8 cellular contexts compared by ENCODE assay signal in genomic region chr14:68937790-68938514, GRCh38. TPM values are rescaled to one million over a fixed set of nuclear protein-coding genes. Genes with fewer than 3 reads are reported as not detected.
DNase-seq lines count a peak whose midpoint lies in the region; ATAC-seq and TF ChIP-seq lines count a peak whose summit lies in the region.

No MANE protein-coding gene starts in this region.

- no peaks in the 10 kb centered on the region for H3K9me3 ChIP-seq in BE2C
- no peaks in the 10 kb centered on the region for H3K9me3 ChIP-seq in RWPE2 (ENCODE audit: severe bottlenecking)
- H3K9me3 ChIP-seq in effector memory CD4-positive, alpha-beta T cell (ENCODE audit: control insufficient read depth, low read length) = no peaks in the 10 kb centered on the region

- peaks cover 50 to 99% (median 91%) of the 10 kb centered on the region in 4 donors for H3K4me1 Mint-ChIP-seq in naive thymus-derived CD8-positive, alpha-beta T cell

- H3K36me3 ChIP-seq in BE2C (no peaks in the 10 kb centered on the region; the same call in 1 of the 2 replicates), RWPE2 (ENCODE audit: low read depth) (peaks cover 80% of the 10 kb centered on the region)
- no peaks in the 10 kb centered on the region for H3K36me3 ChIP-seq in effector memory CD4-positive, alpha-beta T cell (ENCODE audit: control insufficient read depth, insufficient read depth, low read length)

- H3K4me3 ChIP-seq in BE2C (ENCODE audit: low read depth, low read length) (no peak overlapping the region), RWPE2 (ENCODE audit: severe bottlenecking) (no peak overlapping the region)
- no peak overlapping the region for H3K4me3 ChIP-seq in effector memory CD4-positive, alpha-beta T cell (ENCODE audit: insufficient read depth, low read depth, low read length, poor library complexity, severe bottlenecking)

- peak overlapping the region in 9 of 10 donors; percentile 49 to 83 (median 68) for H3K4me3 Mint-ChIP-seq in naive thymus-derived CD8-positive, alpha-beta T cell

- no peaks in the 10 kb centered on the region for H3K27me3 Mint-ChIP-seq in naive thymus-derived CD8-positive, alpha-beta T cell

- H3K36me3 Mint-ChIP-seq in naive thymus-derived CD8-positive, alpha-beta T cell = peaks cover 0 to 44% (median 0%) of the 10 kb centered on the region in 3 donors

- H3K27me3 ChIP-seq in BE2C (no peaks in the 10 kb centered on the region), RWPE2 (ENCODE audit: insufficient read depth, poor library complexity, severe bottlenecking) (no peaks in the 10 kb centered on the region)
- H3K27me3 ChIP-seq in effector memory CD4-positive, alpha-beta T cell (replicated peaks; ENCODE audit: control insufficient read depth, insufficient read depth, low read length, poor library complexity, severe bottlenecking) = no peaks in the 10 kb centered on the region

- peak; percentile 91 for DNase-seq in BE2C
- DNase-seq in RWPE2 (ENCODE audit: low spot score) = no peak
- DNase-seq in epithelial cell of prostate (ENCODE audit: low read depth, low spot score) = no peak
- DNase-seq in naive thymus-derived CD8-positive, alpha-beta T cell = peak in 5 of 10 donors; percentile 22 to 49 (median 41)
- no peak for DNase-seq in effector memory CD4-positive, alpha-beta T cell
- DNase-seq in NAMALWA (ENCODE audit: low spot score) = no peak
- DNase-seq in NCI-H1092 (lab: John Stamatoyannopoulos, UW) = no peak

- ATAC-seq in RWPE2 (ENCODE audit: low read depth) (peak; percentile 5; the same call in 2 of the 3 replicates), GM19395 (IDR thresholded peaks at IDR 0.05; ENCODE audit: unreplicated experiment) (no peak)
- peak; percentile 57 to 61 for ATAC-seq in naive thymus-derived CD8-positive, alpha-beta T cell

- TF ChIP-seq CTCF in BE2C (IDR thresholded peaks at IDR 0.05; ENCODE audit: low read depth, low read length) (peak; percentile 72), RWPE2 (IDR thresholded peaks at IDR 0.05; ENCODE audit: poor library complexity, severe bottlenecking) (peak; percentile 60)

- POLR2A ChIA-PET in naive thymus-derived CD8-positive, alpha-beta T cell (lab: Charles Lee) = interaction anchor here (0.7 to 26.6 kb wide), 8 partner anchors 10 to 46 kb away, joined by 3 to 469 read pairs (median 6); partner anchors contain the start of gene ACTN1

- H3K4me1 ChIP-seq in BE2C = peaks cover 41% of the 10 kb centered on the region
- H3K4me1 ChIP-seq in RWPE2 (ENCODE audit: insufficient read depth, poor library complexity, severe bottlenecking) = peaks cover 75% of the 10 kb centered on the region
- H3K4me1 ChIP-seq in effector memory CD4-positive, alpha-beta T cell (ENCODE audit: control insufficient read depth, insufficient read depth, low read length, poor library complexity, severe bottlenecking) = no peaks in the 10 kb centered on the region

- H3K27ac Mint-ChIP-seq in naive thymus-derived CD8-positive, alpha-beta T cell = peak overlapping the region; percentile 78 to 99 (median 92)

- H3K27ac ChIP-seq in RWPE2 (ENCODE audit: poor library complexity, severe bottlenecking) (peak overlapping the region; percentile 98), epithelial cell of prostate (peak overlapping the region; percentile 99)
- no peak overlapping the region for H3K27ac ChIP-seq in effector memory CD4-positive, alpha-beta T cell (ENCODE audit: insufficient read depth, low read length, poor library complexity, severe bottlenecking)

- H3K9me3 Mint-ChIP-seq in naive thymus-derived CD8-positive, alpha-beta T cell = no peaks in the 10 kb centered on the region

RNA-seq across cellular contexts. Expression of gene ACTN1, which starts 41.1 kb away (rescaled TPM):
- 321 TPM for polyA plus RNA-seq in BE2C (2012; ENCODE audit: insufficient read depth, insufficient read length, low read depth)
- total RNA-seq in naive thymus-derived CD8-positive, alpha-beta T cell = 100 to 1,000 TPM; 333 to 341 TPM
- polyA plus RNA-seq in naive thymus-derived CD8-positive, alpha-beta T cell = 100 to 1,000 TPM; 144 to 436 (median 267) TPM
